Comparison of ENCODE assay signal across 17 cellular contexts in the genomic region with DNA sequence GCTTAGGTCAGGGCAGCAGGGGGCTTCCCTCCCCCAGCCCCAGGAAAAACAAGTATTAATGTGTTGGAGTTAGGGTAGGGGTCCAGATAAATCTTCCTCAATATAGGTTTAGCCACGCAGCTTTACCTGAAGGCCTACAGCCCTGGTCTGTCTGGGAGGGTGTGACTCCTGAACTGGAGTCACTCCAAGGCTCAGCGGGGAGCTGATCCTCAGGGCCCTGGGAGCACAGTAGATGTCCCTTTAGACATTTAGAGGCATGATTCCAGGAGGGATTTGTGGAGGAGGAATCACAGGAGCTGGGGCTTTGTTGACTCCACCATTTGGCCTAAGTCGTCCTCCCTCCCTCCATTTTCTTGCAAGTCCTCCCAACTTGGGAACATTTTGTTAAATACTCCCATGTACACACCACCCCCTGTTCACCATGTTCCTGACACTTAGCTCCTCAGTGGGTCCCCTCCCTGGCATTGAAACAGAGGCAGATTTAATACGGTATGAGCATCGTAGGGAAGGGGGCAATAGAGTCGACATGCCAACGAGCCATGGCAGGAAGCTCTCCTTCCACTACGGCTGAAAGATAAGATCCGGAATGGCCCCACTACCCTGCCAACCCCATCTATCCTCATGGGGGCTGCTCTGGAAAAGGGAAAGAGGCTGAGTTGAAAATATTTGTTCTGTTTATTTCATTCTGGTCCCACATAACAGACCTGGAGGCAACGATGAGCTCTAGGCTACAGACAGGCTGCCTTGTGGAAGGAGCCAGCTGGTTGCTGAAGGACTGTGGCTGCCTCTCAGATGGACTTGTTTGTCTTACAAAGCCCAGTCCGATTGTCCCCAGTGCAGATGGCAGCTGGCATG.
"Had no signal": no experiment of that assay in that cellular context is flagged by ENCODE, and none has a peak within 500 bp of the region (broad histone marks: within the 10 kb centered on the region; RNA-seq: fewer than 3 reads in every experiment).

No MANE protein-coding gene starts in this region.

- DNase-seq: activated CD4-positive, CD25-positive, alpha-beta regulatory T cell treated with anti-CD3 and anti-CD28 coated beads, Interleukin-2, amount 50 U/mL, for 72 hours; activated naive CD4-positive, alpha-beta T cell; activated naive CD8-positive, alpha-beta T cell treated with anti-CD3 and anti-CD28 coated beads for 36 hours; amygdala; body of pancreas; caudate nucleus; dorsolateral prefrontal cortex; heart left ventricle; kidney glomerular epithelial cell; left ventricle myocardium superior; stimulated activated naive CD8-positive, alpha-beta T cell treated with anti-CD3 and anti-CD28 coated beads, Interleukin-15, Interleukin-2, amounts not matched to agents 100 U/mL and 50 U/mL, for 24 hours; substantia nigra; T-helper 2 cell; tibial artery had no signal

- H3K27ac ChIP-seq: body of pancreas, dorsolateral prefrontal cortex, heart left ventricle, right atrium auricular region, skin epidermis, tibial artery, VCaP had no signal

- H3K9me3 ChIP-seq: body of pancreas, heart left ventricle, right atrium auricular region, tibial artery had no signal

- H3K36me3 ChIP-seq: heart left ventricle, right atrium auricular region, tibial artery had no signal

- H3K4me1 ChIP-seq: body of pancreas, heart left ventricle, right atrium auricular region, tibial artery had no signal

- H3K27me3 ChIP-seq: body of pancreas, right atrium auricular region had no signal

- H3K4me3 ChIP-seq: body of pancreas, dorsolateral prefrontal cortex, heart left ventricle, right atrium auricular region, skin epidermis, tibial artery had no signal
